Comparison of ENCODE assay signal across 10 cellular contexts in the genomic region with DNA sequence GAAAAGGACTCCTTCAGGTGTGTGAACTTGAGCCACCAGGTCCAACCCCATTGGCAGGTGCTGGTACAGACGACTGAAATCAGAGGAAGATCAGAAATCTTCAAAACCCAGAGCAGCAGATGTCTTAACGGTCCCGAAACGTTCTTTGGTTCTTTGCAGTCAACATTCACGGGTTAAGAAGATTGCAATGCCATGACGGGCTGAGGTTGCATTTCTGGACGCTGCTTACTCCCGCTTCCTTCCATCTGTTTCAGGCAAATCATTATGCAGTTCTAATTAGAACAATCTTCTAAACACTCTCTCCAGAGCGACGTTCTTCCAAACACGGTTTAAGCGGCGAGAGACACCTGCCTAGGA. TPM values are rescaled to one million over a fixed set of nuclear protein-coding genes. Genes with fewer than 3 reads are reported as not detected.
DNase-seq lines count a peak whose midpoint lies in the region; ATAC-seq and TF ChIP-seq lines count a peak whose summit lies in the region.
"Had no signal": no experiment of that assay in that cellular context is flagged by ENCODE, and none has a peak within 500 bp of the region (broad histone marks: within the 10 kb centered on the region; RNA-seq: fewer than 3 reads in every experiment).

No MANE protein-coding gene starts in this region.

- H3K79me2 ChIP-seq in fibroblast of lung (ENCODE audit: control insufficient read depth, insufficient read depth, low read length) = no peaks in the 10 kb centered on the region

- H3K9me3 ChIP-seq in RWPE2 (ENCODE audit: severe bottlenecking) = no peaks in the 10 kb centered on the region
- no peaks in the 10 kb centered on the region for H3K9me3 ChIP-seq in fibroblast of lung (ENCODE audit: control insufficient read depth, insufficient read depth, low read depth, low read length)
- no peaks in the 10 kb centered on the region for H3K9me3 ChIP-seq in neuron (ENCODE audit: low read length)

- POLR2A ChIA-PET in activated CD8-positive, alpha-beta T cell treated with anti-CD3 and anti-CD28 coated beads, Interleukin-2, amount 10 ng/mL, durations not matched to agents 7 days and 5 days (lab: Charles Lee) = no interaction called here

- H2AFZ ChIP-seq in fibroblast of lung (ENCODE audit: low read length) (peak overlapping the region; percentile 61), neuron (ENCODE audit: low read depth, low read length) (peak overlapping the region; percentile 96)

- H3K27ac ChIP-seq in RWPE2 (ENCODE audit: poor library complexity, severe bottlenecking) = no peak overlapping the region
- no peak overlapping the region for H3K27ac ChIP-seq in fibroblast of lung (ENCODE audit: insufficient read depth, low read length)

- no peak overlapping the region for H3K27ac Mint-ChIP-seq in activated CD8-positive, alpha-beta T cell treated with anti-CD3 and anti-CD28 coated beads, Interleukin-2, amount 10 ng/mL, durations not matched to agents 7 days and 5 days
- no peak overlapping the region for H3K27ac Mint-ChIP-seq in activated naive CD4-positive, alpha-beta T cell treated with anti-CD3 and anti-CD28 coated beads, Interleukin-2, amount 50 U/mL, for 72 hours

- no peak overlapping the region for H3K9ac ChIP-seq in fibroblast of lung (ENCODE audit: insufficient read depth, low read length)

- peak overlapping the region; percentile 84 for H3K4me2 ChIP-seq in fibroblast of lung (ENCODE audit: extremely low read depth, insufficient read depth, low read length)

- H3K4me1 ChIP-seq in RWPE2 (ENCODE audit: insufficient read depth, poor library complexity, severe bottlenecking) (no peaks in the 10 kb centered on the region), fibroblast of lung (ENCODE audit: control insufficient read depth, extremely low read depth, insufficient read depth, low read length) (no peaks in the 10 kb centered on the region), neuron (ENCODE audit: insufficient read depth, low read length) (peaks cover 7% of the 10 kb centered on the region)

- DNase-seq in Ammon's horn (ENCODE audit: low spot score) = peak; percentile 8
- DNase-seq in RWPE2 (ENCODE audit: low spot score) = no peak
- peak; percentile 24 for DNase-seq in fibroblast of lung (ENCODE audit: low read depth in 2 of 2)
- DNase-seq in mucosa of gallbladder (ENCODE audit: low spot score) = no peak
- DNase-seq in GF-D8 (lab: John Stamatoyannopoulos, UW) = no peak
- DNase-seq in activated CD8-positive, alpha-beta T cell treated with anti-CD3 and anti-CD28 coated beads, Interleukin-2, amount 10 ng/mL, durations not matched to agents 7 days and 5 days = no peak
- DNase-seq in activated naive CD4-positive, alpha-beta T cell treated with anti-CD3 and anti-CD28 coated beads, Interleukin-2, amount 50 U/mL, for 72 hours (ENCODE audit: low spot score in 2 of 2) = no peak
- DNase-seq: DMS 273 treated with DMSO at 0.1 percent for 48 hours had no signal

- no peaks in the 10 kb centered on the region for H3K36me3 Mint-ChIP-seq in activated CD8-positive, alpha-beta T cell treated with anti-CD3 and anti-CD28 coated beads, Interleukin-2, amount 10 ng/mL, durations not matched to agents 7 days and 5 days (ENCODE audit: low read depth)
- H3K36me3 Mint-ChIP-seq in activated naive CD4-positive, alpha-beta T cell treated with anti-CD3 and anti-CD28 coated beads, Interleukin-2, amount 50 U/mL, for 72 hours = no peaks in the 10 kb centered on the region

- ATAC-seq in RWPE2 (ENCODE audit: low read depth) = peak; percentile 11; the same call in 1 of the 3 replicates
- no peak for ATAC-seq in activated CD8-positive, alpha-beta T cell treated with anti-CD3 and anti-CD28 coated beads, Interleukin-2, amount 10 ng/mL, durations not matched to agents 7 days and 5 days
- ATAC-seq in activated naive CD4-positive, alpha-beta T cell treated with anti-CD3 and anti-CD28 coated beads, Interleukin-2, amount 50 U/mL, for 72 hours = no peak

- no peaks in the 10 kb centered on the region for H3K9me3 Mint-ChIP-seq in activated CD8-positive, alpha-beta T cell treated with anti-CD3 and anti-CD28 coated beads, Interleukin-2, amount 10 ng/mL, durations not matched to agents 7 days and 5 days (ENCODE audit: insufficient read depth)
- peaks cover 5 to 13% of the 10 kb centered on the region in 2 donors for H3K9me3 Mint-ChIP-seq in activated naive CD4-positive, alpha-beta T cell treated with anti-CD3 and anti-CD28 coated beads, Interleukin-2, amount 50 U/mL, for 72 hours

- CTCF ChIA-PET in activated CD8-positive, alpha-beta T cell treated with anti-CD3 and anti-CD28 coated beads, Interleukin-2, amount 10 ng/mL, durations not matched to agents 7 days and 5 days (lab: Charles Lee) = no interaction called here

- no peak for TF ChIP-seq CTCF in RWPE2 (IDR thresholded peaks at IDR 0.05; ENCODE audit: poor library complexity, severe bottlenecking)
- no peak for TF ChIP-seq CTCF in fibroblast of lung (conservative IDR thresholded peaks at IDR 0.05 in 1 of 2, IDR thresholded peaks at IDR 0.05 in 1 of 2; ENCODE audit: low read depth in 1 of 2, low read length in 2 of 2)

- H3K4me3 Mint-ChIP-seq in activated CD8-positive, alpha-beta T cell treated with anti-CD3 and anti-CD28 coated beads, Interleukin-2, amount 10 ng/mL, durations not matched to agents 7 days and 5 days = no peak overlapping the region

- no peaks in the 10 kb centered on the region for H4K20me1 ChIP-seq in fibroblast of lung (ENCODE audit: control insufficient read depth, extremely low read depth, insufficient read depth, low read length)

- H3K27me3 ChIP-seq in RWPE2 (ENCODE audit: insufficient read depth, poor library complexity, severe bottlenecking) = peaks cover 56% of the 10 kb centered on the region
- peaks cover 3% of the 10 kb centered on the region for H3K27me3 ChIP-seq in fibroblast of lung (ENCODE audit: control insufficient read depth, insufficient read depth, low read length)
- H3K27me3 ChIP-seq in neuron (ENCODE audit: insufficient read depth, low read length) = peaks cover 34% of the 10 kb centered on the region

- no peaks in the 10 kb centered on the region for H3K36me3 ChIP-seq in RWPE2 (ENCODE audit: low read depth)
- H3K36me3 ChIP-seq in fibroblast of lung (ENCODE audit: control insufficient read depth, insufficient read depth, low read length) = no peaks in the 10 kb centered on the region
- no peaks in the 10 kb centered on the region for H3K36me3 ChIP-seq in neuron (ENCODE audit: insufficient read depth, low read length)

- peak overlapping the region; percentile 33 for H3K4me3 ChIP-seq in RWPE2 (ENCODE audit: severe bottlenecking)
- peak overlapping the region; percentile 27 to 82 (median 41) for H3K4me3 ChIP-seq in fibroblast of lung (replicated peaks in 1 of 4; ENCODE audit: control extremely low read depth in 1 of 4, insufficient read depth in 1 of 4, low read depth in 3 of 4, low read length in 4 of 4)
- peak overlapping the region; percentile 49 for H3K4me3 ChIP-seq in neuron (ENCODE audit: low read length)

- H3K4me1 Mint-ChIP-seq in activated CD8-positive, alpha-beta T cell treated with anti-CD3 and anti-CD28 coated beads, Interleukin-2, amount 10 ng/mL, durations not matched to agents 7 days and 5 days (ENCODE audit: low read depth) = no peaks in the 10 kb centered on the region

- peaks cover 14% of the 10 kb centered on the region for H3K27me3 Mint-ChIP-seq in activated CD8-positive, alpha-beta T cell treated with anti-CD3 and anti-CD28 coated beads, Interleukin-2, amount 10 ng/mL, durations not matched to agents 7 days and 5 days (ENCODE audit: low read depth)

RNA-seq across cellular contexts. Expression of a gene that starts 0.5 kb away (rescaled TPM):
- total RNA-seq in fibroblast of lung (0.26 and 0.50 TPM in 2 replicates), mucosa of gallbladder (0.26 TPM)
- polyA plus RNA-seq in fibroblast of lung = 0.03 and 0.28 TPM in 2 replicates
- 0.18 TPM in 1 of 2 replicates, not detected in the other for polyA plus RNA-seq in fibroblast of lung (2012)
- not detected in 2 replicates for polyA minus RNA-seq in fibroblast of lung (ENCODE audit: low replicate concordance)
- total RNA-seq in activated CD8-positive, alpha-beta T cell treated with anti-CD3 and anti-CD28 coated beads, Interleukin-2, amount 10 ng/mL, durations not matched to agents 7 days and 5 days = not detected
- total RNA-seq in activated naive CD4-positive, alpha-beta T cell treated with anti-CD3 and anti-CD28 coated beads, Interleukin-2, amount 50 U/mL, for 72 hours = not detected
- total RNA-seq: T-helper 1 cell treated with Interleukin-12 subunit alpha and Interleukin-12 subunit beta and Interleukin-4 antibody, amounts not matched to agents 30 ng/mL and 1 ng/mL, for 36 hours had no signal

Comparison
In these comparisons a context has a peak if more than half of its experiments do, and no peak if none do; other contexts are left out.
1. DNase-seq: peak in Ammon's horn (single experiment) and fibroblast of lung (2 of 2); none in RWPE2 (single experiment), mucosa of gallbladder (single experiment), GF-D8 (single experiment), activated CD8-positive, alpha-beta T cell treated with anti-CD3 and anti-CD28 coated beads, Interleukin-2, amount 10 ng/mL, durations not matched to agents 7 days and 5 days (single experiment) and activated naive CD4-positive, alpha-beta T cell treated with anti-CD3 and anti-CD28 coated beads, Interleukin-2, amount 50 U/mL, for 72 hours (0 of 2).
2. Peak in every context shown above with its lines, with median percentiles within 50 percentile points of each other: H3K4me3 ChIP-seq.